ENCODE assay signal across 9 cellular contexts in genomic region chr9:131270171-131271015, GRCh38. TPM values are rescaled to one million over a fixed set of nuclear protein-coding genes. Genes with fewer than 3 reads are reported as not detected.
DNase-seq lines count a peak whose midpoint lies in the region; ATAC-seq and TF ChIP-seq lines count a peak whose summit lies in the region.
"Had no signal": no experiment of that assay in that cellular context is flagged by ENCODE, and none has a peak within 500 bp of the region (broad histone marks: within the 10 kb centered on the region; RNA-seq: fewer than 3 reads in every experiment).

No MANE protein-coding gene starts in this region.

- TF ChIP-seq POLR2A in Peyer's patch (IDR thresholded peaks at IDR 0.05) = no peak

- H3K27me3 Mint-ChIP-seq in chondrocyte (ENCODE audit: low read depth) (no peaks in the 10 kb centered on the region), Caco-2 (ENCODE audit: insufficient read depth, unreplicated experiment) (no peaks in the 10 kb centered on the region)

- peak overlapping the region in 1 of 2 donors; percentile 51 for H3K9ac ChIP-seq in duodenal mucosa (ENCODE audit: low read depth in 1 of 2, low read length in 2 of 2)
- H3K9ac ChIP-seq in neuronal stem cell (ENCODE audit: low read depth, low read length, poor library complexity) = no peak overlapping the region

- H3K27ac Mint-ChIP-seq in chondrocyte (ENCODE audit: unreplicated experiment) (no peak overlapping the region), Caco-2 (ENCODE audit: unreplicated experiment) (no peak overlapping the region)

- H2AK5ac ChIP-seq in neuronal stem cell (ENCODE audit: low read depth, low read length) = peak overlapping the region; percentile 8

- no peak for ATAC-seq in GM21529 (IDR thresholded peaks at IDR 0.05; ENCODE audit: unreplicated experiment)

- POLR2A ChIA-PET in Caco-2 (lab: Charles Lee) = no interaction called here

- no peak overlapping the region for H3K4me3 Mint-ChIP-seq in chondrocyte (ENCODE audit: unreplicated experiment)
- no peak overlapping the region for H3K4me3 Mint-ChIP-seq in Caco-2 (ENCODE audit: unreplicated experiment)

- H2AFZ ChIP-seq in neuronal stem cell (ENCODE audit: low read length) = peak overlapping the region; percentile 73

- H3K27me3 ChIP-seq in DOHH2 (ENCODE audit: control insufficient read depth, low read length) (no peaks in the 10 kb centered on the region), Peyer's patch (no peaks in the 10 kb centered on the region), duodenal mucosa (ENCODE audit: control insufficient read depth in 1 of 2, insufficient read depth in 2 of 2, low read length in 2 of 2) (no peaks in the 10 kb centered on the region), neuronal stem cell (ENCODE audit: control insufficient read depth in 3 of 3, insufficient read depth in 3 of 3, low read depth in 1 of 3, low read length in 3 of 3) (peaks cover 0 to 5% (median 0%) of the 10 kb centered on the region in 3 experiments), Caco-2 (replicated peaks; ENCODE audit: control insufficient read depth, insufficient read depth, low read length) (no peaks in the 10 kb centered on the region)

- H3K4me3 ChIP-seq in DOHH2 (ENCODE audit: low read length) (peak overlapping the region; percentile 96), Peyer's patch (peak overlapping the region; percentile 9 to 38 (median 16)), duodenal mucosa (ENCODE audit: low read depth in 1 of 2, low read length in 2 of 2) (peak overlapping the region; percentile 29 to 32), neuronal stem cell (ENCODE audit: low read length in 2 of 2) (no peak overlapping the region), Caco-2 (ENCODE audit: low read depth, low read length) (no peak overlapping the region)

- CTCF ChIA-PET in Caco-2 (lab: Charles Lee) = interaction anchor here (0.5 to 0.6 kb wide), 2 partner anchors 187 to 835 kb away, joined by 3 read pairs; no protein-coding TSS in a partner anchor

- H2BK15ac ChIP-seq in neuronal stem cell (ENCODE audit: low read length) = peak overlapping the region; percentile 79

- H3K36me3 Mint-ChIP-seq in chondrocyte (ENCODE audit: low read depth) (no peaks in the 10 kb centered on the region), Caco-2 (ENCODE audit: insufficient read depth, unreplicated experiment) (no peaks in the 10 kb centered on the region)

- no peak overlapping the region for H2BK5ac ChIP-seq in neuronal stem cell (ENCODE audit: low read length)

- H3K23ac ChIP-seq in neuronal stem cell (ENCODE audit: low read depth, low read length, poor library complexity) = peak overlapping the region; percentile 94

- H3K79me2 ChIP-seq in DOHH2 (ENCODE audit: control insufficient read depth, low read length) = peaks cover 99% of the 10 kb centered on the region

- no peak overlapping the region for H2BK12ac ChIP-seq in neuronal stem cell (ENCODE audit: low read length)

- H3K36me3 ChIP-seq in DOHH2 (ENCODE audit: control insufficient read depth, low read length) (peaks cover 53% of the 10 kb centered on the region), Peyer's patch (no peaks in the 10 kb centered on the region), duodenal mucosa (ENCODE audit: control insufficient read depth in 1 of 2, insufficient read depth in 2 of 2, low read length in 2 of 2) (no peaks in the 10 kb centered on the region), neuronal stem cell (replicated peaks in 1 of 2; ENCODE audit: control insufficient read depth in 2 of 2, insufficient read depth in 2 of 2, low read length in 2 of 2) (no peaks in the 10 kb centered on the region), Caco-2 (ENCODE audit: control insufficient read depth, insufficient read depth, low read length) (no peaks in the 10 kb centered on the region)

- H3K4me1 ChIP-seq in DOHH2 (ENCODE audit: control insufficient read depth, low read length) (peaks cover 84% of the 10 kb centered on the region), Peyer's patch (peaks cover 0 to 17% (median 13%) of the 10 kb centered on the region in 4 donors), duodenal mucosa (ENCODE audit: control insufficient read depth in 1 of 2, insufficient read depth in 2 of 2, low read length in 2 of 2) (peaks cover 13 to 26% of the 10 kb centered on the region in 2 donors), neuronal stem cell (ENCODE audit: control insufficient read depth in 2 of 2, insufficient read depth in 1 of 2, low read depth in 1 of 2, low read length in 2 of 2) (peaks cover 11 to 13% of the 10 kb centered on the region in 2 donors), Caco-2 (no peaks in the 10 kb centered on the region)

- H3K4me1 Mint-ChIP-seq in chondrocyte (ENCODE audit: low read depth) (no peaks in the 10 kb centered on the region), Caco-2 (ENCODE audit: low read depth, unreplicated experiment) (no peaks in the 10 kb centered on the region)

- TF ChIP-seq CTCF in DOHH2 (IDR thresholded peaks at IDR 0.05; ENCODE audit: low read depth, low read length, poor library complexity, severe bottlenecking) = no peak
- TF ChIP-seq CTCF in Peyer's patch (IDR thresholded peaks at IDR 0.05) = no peak
- no peak for TF ChIP-seq CTCF in chondrocyte (IDR thresholded peaks at IDR 0.05)
- TF ChIP-seq CTCF in Caco-2 (IDR thresholded peaks at IDR 0.05; ENCODE audit: insufficient read depth in 1 of 2, low read depth in 1 of 2, low read length in 1 of 2, severe bottlenecking in 1 of 2, unreplicated experiment in 1 of 2) = no peak

- H2BK120ac ChIP-seq in neuronal stem cell (ENCODE audit: low read depth, low read length) = no peak overlapping the region

- H3K4ac ChIP-seq in neuronal stem cell (ENCODE audit: low read length) = no peak overlapping the region

- H3K9me3 Mint-ChIP-seq in chondrocyte (ENCODE audit: low read depth) = no peaks in the 10 kb centered on the region
- no peaks in the 10 kb centered on the region for H3K9me3 Mint-ChIP-seq in Caco-2 (ENCODE audit: unreplicated experiment)

- H3K79me1 ChIP-seq in neuronal stem cell (ENCODE audit: low read depth, low read length) = no peaks in the 10 kb centered on the region

- H3K4me2 ChIP-seq in DOHH2 (ENCODE audit: low read length) (peak overlapping the region; percentile 100), neuronal stem cell (ENCODE audit: insufficient read depth, low read length, poor library complexity, severe bottlenecking) (no peak overlapping the region)

- no CpG with 5 or more reads among the region's 20 CpGs for WGBS in neuronal stem cell (ENCODE audit: extremely low coverage in 2 of 2, insufficient read length in 2 of 2, insufficient replicate concordance in 1 of 2), 2 donors

- no peak overlapping the region for H3K14ac ChIP-seq in neuronal stem cell (ENCODE audit: low read length)

- DNase-seq in Peyer's patch = peak; percentile 54 to 88 (median 86)
- no peak for DNase-seq in neuronal stem cell (ENCODE audit: low spot score)
- no peak for DNase-seq in chondrocyte (ENCODE audit: low spot score)
- no peak for DNase-seq in Caco-2
- no peak for DNase-seq in SK-N-DZ (ENCODE audit: low spot score)

- BruUV-seq in Caco-2 (replicated peaks; lab: Mats Ljungman, UMichigan) = no TSS peak

- H3K18ac ChIP-seq in neuronal stem cell (ENCODE audit: low read length) = peak overlapping the region; percentile 80

- H3F3A ChIP-seq in DOHH2 (ENCODE audit: control insufficient read depth, insufficient read depth) = peaks cover 15% of the 10 kb centered on the region

- H4K8ac ChIP-seq in neuronal stem cell (ENCODE audit: low read depth, low read length) = no peak overlapping the region

- no peaks in the 10 kb centered on the region for H3K9me2 ChIP-seq in DOHH2 (replicated peaks; ENCODE audit: control insufficient read depth, low read length)

- intact Hi-C loops in Caco-2 (cut with micrococcal nuclease; ENCODE audit: unreplicated experiment) = no loop called here

- H4K91ac ChIP-seq in neuronal stem cell (ENCODE audit: low read depth, low read length, poor library complexity) = no peak overlapping the region

- H3K27ac ChIP-seq in DOHH2 (ENCODE audit: low read depth, low read length) = peak overlapping the region; percentile 92
- peak overlapping the region; percentile 79 to 92 (median 82) for H3K27ac ChIP-seq in Peyer's patch
- H3K27ac ChIP-seq in duodenal mucosa (ENCODE audit: low read depth, low read length) = peak overlapping the region; percentile 56
- no peak overlapping the region for H3K27ac ChIP-seq in neuronal stem cell (replicated peaks; ENCODE audit: low read length)

- H3K9me3 ChIP-seq in DOHH2 (ENCODE audit: control insufficient read depth, insufficient read depth, low read length) = no peaks in the 10 kb centered on the region
- H3K9me3 ChIP-seq in Peyer's patch = no peaks in the 10 kb centered on the region
- H3K9me3 ChIP-seq in duodenal mucosa (ENCODE audit: control insufficient read depth in 1 of 2, low read length in 2 of 2) = no peaks in the 10 kb centered on the region
- no peaks in the 10 kb centered on the region for H3K9me3 ChIP-seq in neuronal stem cell (replicated peaks in 1 of 2; ENCODE audit: control insufficient read depth in 2 of 2, insufficient read depth in 1 of 2, low read depth in 1 of 2, low read length in 2 of 2)
- no peaks in the 10 kb centered on the region for H3K9me3 ChIP-seq in Caco-2

- no peaks in the 10 kb centered on the region for H4K20me1 ChIP-seq in DOHH2 (ENCODE audit: control insufficient read depth, insufficient read depth, low read depth, low read length)

RNA-seq across cellular contexts. Expression of gene FAM78A, which starts 5.9 kb away (rescaled TPM):
- total RNA-seq in Peyer's patch (1 to 10 TPM in 3 of 4 donors, under 1 TPM in 1; 0.95 to 8.3 (median 3.3) TPM), chondrocyte (1.4 to 1.6 TPM (median 1.5 TPM) in 3 replicates), Caco-2 (2022) (0.70 and 0.88 TPM in 2 replicates)
- 2.7 TPM for polyA plus RNA-seq in neuronal stem cell (2013, experiment 1 of 2)
- polyA plus RNA-seq in neuronal stem cell (2013, experiment 2 of 2) = 2.5 TPM
- 0.96 and 1.3 TPM in 2 replicates for polyA plus RNA-seq in SK-N-DZ (2014; cell fraction: cytosol; rRNA removed)
- polyA plus RNA-seq in SK-N-DZ (2014; cell fraction: nucleus; rRNA removed) = 0.56 and 0.67 TPM in 2 replicates

RNA-seq across cellular contexts. Expression of gene PLPP7, which starts 19.1 kb away (rescaled TPM):
- total RNA-seq in Peyer's patch = 1 to 10 TPM; 1.3 to 3.3 (median 2.4) TPM
- polyA plus RNA-seq in neuronal stem cell (2013, experiment 1 of 2) = 4.2 TPM
- polyA plus RNA-seq in neuronal stem cell (2013, experiment 2 of 2) = 4.1 TPM
- 1.1 to 2.3 TPM (median 1.5 TPM) in 3 replicates for total RNA-seq in chondrocyte
- total RNA-seq in Caco-2 (2022) = 0.11 TPM in 1 of 2 replicates, not detected in the other
- 4.8 and 7.3 TPM in 2 replicates for polyA plus RNA-seq in SK-N-DZ (2014; cell fraction: cytosol; rRNA removed)
- polyA plus RNA-seq in SK-N-DZ (2014; cell fraction: nucleus; rRNA removed) = 6.4 and 9.9 TPM in 2 replicates
- polyA plus RNA-seq: keratinocyte had no signal

Comparison
In these comparisons a context has a peak if more than half of its experiments do, and no peak if none do; other contexts are left out.
1. H3K4me3 ChIP-seq: peak in DOHH2 (single experiment), Peyer's patch (4 of 4) and duodenal mucosa (2 of 2); none in neuronal stem cell (0 of 2) and Caco-2 (single experiment).
2. DNase-seq: peak in Peyer's patch (3 of 3); none in neuronal stem cell (single experiment), chondrocyte (single experiment), Caco-2 (0 of 2) and SK-N-DZ (single experiment).